ENCODE assay signal across 16 cellular contexts in the genomic region with DNA sequence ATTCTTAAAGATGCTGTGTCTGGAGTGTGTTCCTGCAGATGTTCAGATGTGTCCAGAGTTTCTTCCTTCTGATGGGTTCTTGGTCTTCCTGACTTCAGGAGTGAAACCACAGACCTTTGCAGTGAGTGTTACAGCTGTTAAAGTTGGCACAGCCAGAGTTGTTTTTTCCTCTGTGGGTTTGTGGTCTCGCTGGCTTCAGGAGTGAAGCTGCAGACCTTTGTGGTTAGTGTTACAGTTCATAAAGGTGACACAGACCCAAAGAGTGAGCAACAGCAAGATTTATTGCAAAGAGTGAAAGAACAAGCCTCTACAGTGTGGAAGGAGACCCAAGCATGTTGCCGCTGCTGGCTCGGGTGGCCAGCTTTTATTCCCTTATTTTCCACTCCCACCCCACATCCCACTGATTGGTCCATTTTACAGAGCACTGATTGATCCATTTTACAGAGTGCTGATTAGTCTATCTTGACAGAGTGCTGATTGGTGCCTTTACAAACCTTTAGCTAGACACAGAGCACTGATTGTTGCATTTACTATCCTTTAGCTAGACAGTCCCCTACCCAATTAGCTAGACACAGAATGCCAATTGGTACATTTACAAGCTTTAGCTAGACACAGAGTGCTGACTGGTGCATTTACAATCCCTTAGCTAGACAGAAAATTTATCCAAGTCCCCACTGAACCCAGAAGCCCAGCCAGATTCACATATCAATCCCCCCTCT.
DNase-seq lines count a peak whose midpoint lies in the region; ATAC-seq and TF ChIP-seq lines count a peak whose summit lies in the region.
"Had no signal": no experiment of that assay in that cellular context is flagged by ENCODE, and none has a peak within 500 bp of the region (broad histone marks: within the 10 kb centered on the region; RNA-seq: fewer than 3 reads in every experiment).

No MANE protein-coding gene starts in this region.

- peak; percentile 1 for DNase-seq in NK-92 treated with Interleukin-12 subunit alpha and Interleukin-12 subunit beta, amount 100 ng/mL, for 24 hours (lab: John Stamatoyannopoulos, UW)
- DNase-seq in NK-92 (lab: John Stamatoyannopoulos, UW; ENCODE audit: unreplicated experiment) (no peak), HT1080 (ENCODE audit: low read depth) (peak; percentile 45), myocyte (ENCODE audit: low read depth) (peak; percentile 2)
- DNase-seq in activated CD8-positive, alpha-beta T cell treated with anti-CD3 and anti-CD28 coated beads for 36 hours = peak; percentile 45
- DNase-seq: brain microvascular endothelial cell, H7, heart left ventricle, lower lobe of right lung, MM.1S, NCI-H1694 treated with DMSO at 0.1 percent for 48 hours had no signal

- H3K9me3 Mint-ChIP-seq in activated CD8-positive, alpha-beta T cell treated with anti-CD3 and anti-CD28 coated beads for 36 hours = no peaks in the 10 kb centered on the region

- H3K4me1 Mint-ChIP-seq in activated CD8-positive, alpha-beta T cell treated with anti-CD3 and anti-CD28 coated beads for 36 hours (ENCODE audit: low read depth) = peaks cover 39% of the 10 kb centered on the region
- H3K4me1 Mint-ChIP-seq: WTC11 had no signal

- CTCF ChIA-PET in activated CD8-positive, alpha-beta T cell treated with anti-CD3 and anti-CD28 coated beads for 36 hours (lab: Charles Lee) = no interaction called here

- peak; percentile 79 for ATAC-seq in activated CD8-positive, alpha-beta T cell treated with anti-CD3 and anti-CD28 coated beads for 36 hours
- ATAC-seq in GM21423 (IDR thresholded peaks at IDR 0.05; ENCODE audit: unreplicated experiment) (no peak), GM21737 (IDR thresholded peaks at IDR 0.05; ENCODE audit: unreplicated experiment) (no peak), GM21360 (IDR thresholded peaks at IDR 0.05; ENCODE audit: unreplicated experiment) (no peak)
- ATAC-seq: heart left ventricle, lower lobe of right lung, sciatic nerve, WTC11 had no signal

- no peaks in the 10 kb centered on the region for H3K27me3 Mint-ChIP-seq in activated CD8-positive, alpha-beta T cell treated with anti-CD3 and anti-CD28 coated beads for 36 hours

- intact Hi-C loops in activated CD8-positive, alpha-beta T cell treated with anti-CD3 and anti-CD28 coated beads for 36 hours (cut with micrococcal nuclease) = no loop called here

- no peak for TF ChIP-seq CTCF in activated CD8-positive, alpha-beta T cell treated with anti-CD3 and anti-CD28 coated beads for 36 hours (IDR thresholded peaks at IDR 0.05)

- no peak overlapping the region for H3K4me3 Mint-ChIP-seq in activated CD8-positive, alpha-beta T cell treated with anti-CD3 and anti-CD28 coated beads for 36 hours
- H3K4me3 Mint-ChIP-seq: WTC11 had no signal

- H3K27ac Mint-ChIP-seq in activated CD8-positive, alpha-beta T cell treated with anti-CD3 and anti-CD28 coated beads for 36 hours = peak overlapping the region; percentile 49
- H3K27ac Mint-ChIP-seq: WTC11 had no signal

- H3K36me3 Mint-ChIP-seq in activated CD8-positive, alpha-beta T cell treated with anti-CD3 and anti-CD28 coated beads for 36 hours (ENCODE audit: low read depth) = no peaks in the 10 kb centered on the region

- POLR2A ChIA-PET in activated CD8-positive, alpha-beta T cell treated with anti-CD3 and anti-CD28 coated beads for 36 hours (lab: Charles Lee) = interaction anchor here (1.5 kb wide), 1 partner anchor 11 kb away, joined by 5 read pairs; no protein-coding TSS in a partner anchor
